In the genomic region with DNA sequence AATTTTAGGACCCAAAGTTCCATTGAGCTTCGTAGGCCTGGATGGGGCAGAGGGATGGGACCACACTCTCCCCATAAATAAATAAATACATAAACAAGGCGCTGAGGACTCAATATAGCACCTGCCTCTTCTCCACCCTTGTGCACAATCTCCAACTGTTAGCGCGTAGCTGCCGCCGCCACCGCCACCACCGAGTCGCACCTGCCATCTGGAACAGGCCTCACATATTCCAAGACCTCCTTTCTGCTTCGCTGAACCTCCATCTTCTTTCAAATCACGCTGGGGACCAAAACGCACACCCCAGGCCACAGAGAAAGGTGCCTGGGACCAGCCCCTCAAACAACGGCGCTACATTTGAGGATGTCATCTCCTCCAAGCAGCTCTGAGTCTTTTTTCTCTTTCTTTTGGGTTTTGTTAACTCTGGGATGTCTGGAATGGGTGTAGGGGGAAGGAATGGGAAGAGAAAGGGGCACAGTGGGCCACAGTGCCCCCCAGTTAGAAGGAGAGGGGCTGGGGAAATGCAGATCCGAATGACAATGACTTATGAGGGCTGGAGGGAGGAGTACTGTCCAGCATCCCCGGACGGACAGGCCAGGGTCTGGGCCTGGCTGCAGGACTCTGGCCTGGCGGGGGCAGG, we compare ENCODE assay signal across 8 cellular contexts. TPM values are rescaled to one million over a fixed set of nuclear protein-coding genes. Genes with fewer than 3 reads are reported as not detected.
DNase-seq lines count a peak whose midpoint lies in the region; ATAC-seq and TF ChIP-seq lines count a peak whose summit lies in the region.

No MANE protein-coding gene starts in this region.

- peaks cover 0 to 24% of the 10 kb centered on the region in 2 donors for H3K4me1 ChIP-seq in muscle layer of duodenum (ENCODE audit: control insufficient read depth in 1 of 2, insufficient read depth in 2 of 2, low read length in 2 of 2)

- no peaks in the 10 kb centered on the region for H3K27me3 ChIP-seq in muscle layer of duodenum (ENCODE audit: low read depth, low read length)

- ATAC-seq in activated B cell treated with CpG ODN at 0.5 μM for 24 hours (ENCODE audit: low read depth) = no peak
- no peak for ATAC-seq in HG03095 (IDR thresholded peaks at IDR 0.05; ENCODE audit: unreplicated experiment)
- ATAC-seq in GM21515 (IDR thresholded peaks at IDR 0.05; ENCODE audit: unreplicated experiment) = no peak

- no peak for DNase-seq in Calu3
- peak; percentile 63 for DNase-seq in NCI-H1092 (lab: John Stamatoyannopoulos, UW)
- DNase-seq in activated B cell treated with CpG ODN at 0.5 μM for 24 hours = no peak
- no peak for DNase-seq in activated CD4-positive, CD25-positive, alpha-beta regulatory T cell (lab: John Stamatoyannopoulos, UW)
- DNase-seq in KG1 (lab: John Stamatoyannopoulos, UW) = no peak

- CTCF ChIA-PET in Calu3 (lab: Charles Lee) (interaction anchor here (0.6 to 0.7 kb wide), 3 partner anchors 8 to 450 kb away, joined by 3 to 4 read pairs (median 3); no protein-coding TSS in a partner anchor), activated B cell treated with CpG ODN at 0.5 μM for 24 hours (lab: Charles Lee) (interaction anchor here (1.1 to 1.8 kb wide), 2 partner anchors 13 to 117 kb away, joined by 3 to 4 read pairs; no protein-coding TSS in a partner anchor)

- no peaks in the 10 kb centered on the region for H3K36me3 ChIP-seq in muscle layer of duodenum (ENCODE audit: control insufficient read depth in 1 of 2, insufficient read depth in 2 of 2, low read length in 2 of 2)

- H3K4me3 Mint-ChIP-seq in Calu3 (ENCODE audit: low read depth, unreplicated experiment) = peak overlapping the region; percentile 82
- peak overlapping the region; percentile 84 for H3K4me3 Mint-ChIP-seq in activated B cell treated with CpG ODN at 0.5 μM for 24 hours

- peak overlapping the region in 1 of 2 donors; percentile 11 for H3K4me3 ChIP-seq in muscle layer of duodenum (ENCODE audit: low read depth in 1 of 2, low read length in 2 of 2)

- intact Hi-C loops in Calu3 (cut with micrococcal nuclease; ENCODE audit: unreplicated experiment) = no loop called here
- intact Hi-C loops in activated B cell treated with CpG ODN at 0.5 μM for 24 hours (cut with micrococcal nuclease) = loop anchor here (5.0 kb wide), 2 partner anchors 92 to 328 kb away; partner anchors contain the start of genes PLAGL2 and POFUT1

- H3K27ac Mint-ChIP-seq in Calu3 (ENCODE audit: unreplicated experiment) = no peak overlapping the region
- peak overlapping the region; percentile 77 for H3K27ac Mint-ChIP-seq in activated B cell treated with CpG ODN at 0.5 μM for 24 hours

- peaks cover 36% of the 10 kb centered on the region for H3K4me1 Mint-ChIP-seq in Calu3 (ENCODE audit: low read depth, unreplicated experiment)
- H3K4me1 Mint-ChIP-seq in activated B cell treated with CpG ODN at 0.5 μM for 24 hours = peaks cover 70% of the 10 kb centered on the region

- H3K27me3 Mint-ChIP-seq in Calu3 (ENCODE audit: unreplicated experiment) = peaks cover 57% of the 10 kb centered on the region
- no peaks in the 10 kb centered on the region for H3K27me3 Mint-ChIP-seq in activated B cell treated with CpG ODN at 0.5 μM for 24 hours

- H3K9me3 ChIP-seq in muscle layer of duodenum (ENCODE audit: control insufficient read depth in 1 of 2, low read length in 2 of 2) = no peaks in the 10 kb centered on the region

- no peaks in the 10 kb centered on the region for H3K9me3 Mint-ChIP-seq in Calu3 (ENCODE audit: low read depth, unreplicated experiment)
- H3K9me3 Mint-ChIP-seq in activated B cell treated with CpG ODN at 0.5 μM for 24 hours = no peaks in the 10 kb centered on the region

- BruUV-seq in Calu3 (replicated peaks; lab: Mats Ljungman, UMichigan) = no TSS peak

- peak overlapping the region; percentile 14 for H3K27ac ChIP-seq in muscle layer of duodenum (ENCODE audit: low read length)

- TF ChIP-seq CTCF in Calu3 (IDR thresholded peaks at IDR 0.05; ENCODE audit: unreplicated experiment) (no peak), activated B cell treated with CpG ODN at 0.5 μM for 24 hours (IDR thresholded peaks at IDR 0.05) (no peak)

- peaks cover 28% of the 10 kb centered on the region for H3K36me3 Mint-ChIP-seq in Calu3 (ENCODE audit: insufficient read depth, unreplicated experiment)
- peaks cover 3% of the 10 kb centered on the region for H3K36me3 Mint-ChIP-seq in activated B cell treated with CpG ODN at 0.5 μM for 24 hours (ENCODE audit: low read depth)

- POLR2A ChIA-PET in activated B cell treated with CpG ODN at 0.5 μM for 24 hours (lab: Charles Lee) = interaction anchor here (0.6 to 1.4 kb wide), 7 partner anchors 9 to 138 kb away, joined by 3 to 6 read pairs (median 5); no protein-coding TSS in a partner anchor

RNA-seq across cellular contexts. Expression of gene NOL4L, which starts 49.7 kb away (rescaled TPM):
- 46.9 and 55.7 TPM in 2 replicates for total RNA-seq in Calu3 (2022)
- 4.3 and 4.7 TPM in 2 replicates for total RNA-seq in activated B cell treated with CpG ODN at 0.5 μM for 24 hours
